Comparison of ENCODE assay signal across 1 cellular context in the genomic region with DNA sequence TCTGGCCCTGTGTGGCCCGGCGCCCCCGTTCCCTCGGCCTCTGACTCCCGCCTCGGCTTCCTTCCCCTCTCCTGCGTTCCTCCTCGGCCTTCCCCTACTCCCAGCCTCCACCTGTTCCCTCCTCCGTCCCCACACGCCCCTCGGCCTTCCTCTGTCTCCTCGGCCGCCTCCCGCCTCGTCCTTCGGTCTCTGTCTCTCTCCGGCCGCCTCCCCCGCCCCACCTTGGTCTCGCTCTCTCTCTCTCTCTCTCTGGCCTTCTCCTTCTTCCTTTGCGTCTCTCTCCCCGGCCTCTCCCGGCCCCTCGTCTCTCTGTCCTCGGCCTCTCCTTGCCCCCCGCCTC.
TF ChIP-seq lines count a peak whose summit lies in the region.

No MANE protein-coding gene starts in this region.

TF ChIP-seq in HEK293, 187 proteins besides CTCF, POLR2A, EP300 and RAD21 (continued from another document and continues in another):
- TF ChIP-seq, protein P1, sequence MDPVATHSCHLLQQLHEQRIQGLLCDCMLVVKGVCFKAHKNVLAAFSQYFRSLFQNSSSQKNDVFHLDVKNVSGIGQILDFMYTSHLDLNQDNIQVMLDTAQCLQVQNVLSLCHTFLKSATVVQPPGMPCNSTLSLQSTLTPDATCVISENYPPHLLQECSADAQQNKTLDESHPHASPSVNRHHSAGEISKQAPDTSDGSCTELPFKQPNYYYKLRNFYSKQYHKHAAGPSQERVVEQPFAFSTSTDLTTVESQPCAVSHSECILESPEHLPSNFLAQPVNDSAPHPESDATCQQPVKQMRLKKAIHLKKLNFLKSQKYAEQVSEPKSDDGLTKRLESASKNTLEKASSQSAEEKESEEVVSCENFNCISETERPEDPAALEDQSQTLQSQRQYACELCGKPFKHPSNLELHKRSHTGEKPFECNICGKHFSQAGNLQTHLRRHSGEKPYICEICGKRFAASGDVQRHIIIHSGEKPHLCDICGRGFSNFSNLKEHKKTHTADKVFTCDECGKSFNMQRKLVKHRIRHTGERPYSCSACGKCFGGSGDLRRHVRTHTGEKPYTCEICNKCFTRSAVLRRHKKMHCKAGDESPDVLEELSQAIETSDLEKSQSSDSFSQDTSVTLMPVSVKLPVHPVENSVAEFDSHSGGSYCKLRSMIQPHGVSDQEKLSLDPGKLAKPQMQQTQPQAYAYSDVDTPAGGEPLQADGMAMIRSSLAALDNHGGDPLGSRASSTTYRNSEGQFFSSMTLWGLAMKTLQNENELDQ (tag by site-specific recombination; IDR thresholded peaks at IDR 0.05; ENCODE audit: low read depth), result no peak
- no peak for TF ChIP-seq ZNF677 (tag by site-specific recombination; IDR thresholded peaks at IDR 0.05)
- 0 out of 2 replicates have a peak, but pooled peaks have one; percentile 75 for TF ChIP-seq ZNF175 (tag by site-specific recombination; IDR thresholded peaks at IDR 0.05)
- TF ChIP-seq YY1 (tag by site-specific recombination; IDR thresholded peaks at IDR 0.05), result no peak
- peak; percentile 56 for TF ChIP-seq ZBTB17 (tag by site-specific recombination; IDR thresholded peaks at IDR 0.05)
- TF ChIP-seq, protein P2, sequence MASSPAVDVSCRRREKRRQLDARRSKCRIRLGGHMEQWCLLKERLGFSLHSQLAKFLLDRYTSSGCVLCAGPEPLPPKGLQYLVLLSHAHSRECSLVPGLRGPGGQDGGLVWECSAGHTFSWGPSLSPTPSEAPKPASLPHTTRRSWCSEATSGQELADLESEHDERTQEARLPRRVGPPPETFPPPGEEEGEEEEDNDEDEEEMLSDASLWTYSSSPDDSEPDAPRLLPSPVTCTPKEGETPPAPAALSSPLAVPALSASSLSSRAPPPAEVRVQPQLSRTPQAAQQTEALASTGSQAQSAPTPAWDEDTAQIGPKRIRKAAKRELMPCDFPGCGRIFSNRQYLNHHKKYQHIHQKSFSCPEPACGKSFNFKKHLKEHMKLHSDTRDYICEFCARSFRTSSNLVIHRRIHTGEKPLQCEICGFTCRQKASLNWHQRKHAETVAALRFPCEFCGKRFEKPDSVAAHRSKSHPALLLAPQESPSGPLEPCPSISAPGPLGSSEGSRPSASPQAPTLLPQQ (tag by site-specific recombination; IDR thresholded peaks at IDR 0.05), result 0 out of 2 replicates have a peak, but pooled peaks have one; percentile 18
- TF ChIP-seq YY2 (tag by site-specific recombination; IDR thresholded peaks at IDR 0.05), result no peak
- TF ChIP-seq ZNF596 (tag by site-specific recombination; IDR thresholded peaks at IDR 0.05), result no peak
- peak; percentile 91; the same call in 1 of the 2 replicates for TF ChIP-seq ZNF202 (tag by site-specific recombination; IDR thresholded peaks at IDR 0.05; ENCODE audit: borderline replicate concordance)
- no peak for TF ChIP-seq ZNF707 (tag by site-specific recombination; IDR thresholded peaks at IDR 0.05)
- no peak for TF ChIP-seq TRIM28 (IDR thresholded peaks at IDR 0.05; ENCODE audit: borderline replicate concordance, low read length)
- no peak for TF ChIP-seq ZNF138 (tag by site-specific recombination; IDR thresholded peaks at IDR 0.05; ENCODE audit: borderline replicate concordance)
- TF ChIP-seq GFI1B (tag by site-specific recombination; IDR thresholded peaks at IDR 0.05), result no peak
- TF ChIP-seq ZNF433 (tag by site-specific recombination; IDR thresholded peaks at IDR 0.05; ENCODE audit: low read depth), result no peak
- TF ChIP-seq ZNF830 (tag by site-specific recombination; IDR thresholded peaks at IDR 0.05; ENCODE audit: low read depth), result no peak
- TF ChIP-seq, protein P3, sequence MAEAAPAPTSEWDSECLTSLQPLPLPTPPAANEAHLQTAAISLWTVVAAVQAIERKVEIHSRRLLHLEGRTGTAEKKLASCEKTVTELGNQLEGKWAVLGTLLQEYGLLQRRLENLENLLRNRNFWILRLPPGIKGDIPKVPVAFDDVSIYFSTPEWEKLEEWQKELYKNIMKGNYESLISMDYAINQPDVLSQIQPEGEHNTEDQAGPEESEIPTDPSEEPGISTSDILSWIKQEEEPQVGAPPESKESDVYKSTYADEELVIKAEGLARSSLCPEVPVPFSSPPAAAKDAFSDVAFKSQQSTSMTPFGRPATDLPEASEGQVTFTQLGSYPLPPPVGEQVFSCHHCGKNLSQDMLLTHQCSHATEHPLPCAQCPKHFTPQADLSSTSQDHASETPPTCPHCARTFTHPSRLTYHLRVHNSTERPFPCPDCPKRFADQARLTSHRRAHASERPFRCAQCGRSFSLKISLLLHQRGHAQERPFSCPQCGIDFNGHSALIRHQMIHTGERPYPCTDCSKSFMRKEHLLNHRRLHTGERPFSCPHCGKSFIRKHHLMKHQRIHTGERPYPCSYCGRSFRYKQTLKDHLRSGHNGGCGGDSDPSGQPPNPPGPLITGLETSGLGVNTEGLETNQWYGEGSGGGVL (tag by site-specific recombination; IDR thresholded peaks at IDR 0.05), result peak; percentile 89
- TF ChIP-seq ZNF214 (tag by site-specific recombination; IDR thresholded peaks at IDR 0.05; ENCODE audit: borderline replicate concordance), result no peak
- peak; percentile 78 for TF ChIP-seq SP2 (tag by site-specific recombination; IDR thresholded peaks at IDR 0.05)
- TF ChIP-seq SP7 (tag by site-specific recombination; IDR thresholded peaks at IDR 0.05), result no peak
- TF ChIP-seq, protein P4, sequence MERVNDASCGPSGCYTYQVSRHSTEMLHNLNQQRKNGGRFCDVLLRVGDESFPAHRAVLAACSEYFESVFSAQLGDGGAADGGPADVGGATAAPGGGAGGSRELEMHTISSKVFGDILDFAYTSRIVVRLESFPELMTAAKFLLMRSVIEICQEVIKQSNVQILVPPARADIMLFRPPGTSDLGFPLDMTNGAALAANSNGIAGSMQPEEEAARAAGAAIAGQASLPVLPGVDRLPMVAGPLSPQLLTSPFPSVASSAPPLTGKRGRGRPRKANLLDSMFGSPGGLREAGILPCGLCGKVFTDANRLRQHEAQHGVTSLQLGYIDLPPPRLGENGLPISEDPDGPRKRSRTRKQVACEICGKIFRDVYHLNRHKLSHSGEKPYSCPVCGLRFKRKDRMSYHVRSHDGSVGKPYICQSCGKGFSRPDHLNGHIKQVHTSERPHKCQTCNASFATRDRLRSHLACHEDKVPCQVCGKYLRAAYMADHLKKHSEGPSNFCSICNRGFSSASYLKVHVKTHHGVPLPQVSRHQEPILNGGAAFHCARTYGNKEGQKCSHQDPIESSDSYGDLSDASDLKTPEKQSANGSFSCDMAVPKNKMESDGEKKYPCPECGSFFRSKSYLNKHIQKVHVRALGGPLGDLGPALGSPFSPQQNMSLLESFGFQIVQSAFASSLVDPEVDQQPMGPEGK (tag by site-specific recombination; IDR thresholded peaks at IDR 0.05), result peak; percentile 67; the same call in 1 of the 2 replicates
- no peak for TF ChIP-seq ZNF157 (tag by site-specific recombination; IDR thresholded peaks at IDR 0.05)
- peak; percentile 78 for TF ChIP-seq BCL11B (tag by site-specific recombination; IDR thresholded peaks at IDR 0.05; ENCODE audit: low read depth)
- TF ChIP-seq HOXA7 (CRISPR knock-in tag; IDR thresholded peaks at IDR 0.05; ENCODE audit: borderline replicate concordance), result no peak
- TF ChIP-seq ZNF16 (tag by site-specific recombination; IDR thresholded peaks at IDR 0.05; ENCODE audit: low read depth), result no peak
- TF ChIP-seq ZBTB7A (tag by site-specific recombination; IDR thresholded peaks at IDR 0.05; ENCODE audit: low read depth), result peak; percentile 89
- no peak for TF ChIP-seq ZNF426 (tag by site-specific recombination; IDR thresholded peaks at IDR 0.05)
- TF ChIP-seq ZNF354C (tag by site-specific recombination; IDR thresholded peaks at IDR 0.05; ENCODE audit: borderline replicate concordance, low read depth), result no peak
- TF ChIP-seq ZNF211 (tag by site-specific recombination; IDR thresholded peaks at IDR 0.05; ENCODE audit: low read depth), result no peak
- no peak for TF ChIP-seq HOXC10 (CRISPR knock-in tag; IDR thresholded peaks at IDR 0.05)
- no peak for TF ChIP-seq ZNF19 (tag by site-specific recombination; IDR thresholded peaks at IDR 0.05; ENCODE audit: low read depth)
- TF ChIP-seq, protein P5, sequence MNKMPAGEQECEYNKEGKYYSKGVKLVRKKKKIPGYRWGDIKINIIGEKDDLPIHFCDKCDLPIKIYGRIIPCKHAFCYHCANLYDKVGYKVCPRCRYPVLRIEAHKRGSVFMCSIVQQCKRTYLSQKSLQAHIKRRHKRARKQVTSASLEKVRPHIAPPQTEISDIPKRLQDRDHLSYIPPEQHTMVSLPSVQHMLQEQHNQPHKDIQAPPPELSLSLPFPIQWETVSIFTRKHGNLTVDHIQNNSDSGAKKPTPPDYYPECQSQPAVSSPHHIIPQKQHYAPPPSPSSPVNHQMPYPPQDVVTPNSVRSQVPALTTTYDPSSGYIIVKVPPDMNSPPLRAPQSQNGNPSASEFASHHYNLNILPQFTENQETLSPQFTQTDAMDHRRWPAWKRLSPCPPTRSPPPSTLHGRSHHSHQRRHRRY (tag by site-specific recombination; IDR thresholded peaks at IDR 0.05), result peak; percentile 89; the same call in 1 of the 2 replicates
- TF ChIP-seq, protein P6, sequence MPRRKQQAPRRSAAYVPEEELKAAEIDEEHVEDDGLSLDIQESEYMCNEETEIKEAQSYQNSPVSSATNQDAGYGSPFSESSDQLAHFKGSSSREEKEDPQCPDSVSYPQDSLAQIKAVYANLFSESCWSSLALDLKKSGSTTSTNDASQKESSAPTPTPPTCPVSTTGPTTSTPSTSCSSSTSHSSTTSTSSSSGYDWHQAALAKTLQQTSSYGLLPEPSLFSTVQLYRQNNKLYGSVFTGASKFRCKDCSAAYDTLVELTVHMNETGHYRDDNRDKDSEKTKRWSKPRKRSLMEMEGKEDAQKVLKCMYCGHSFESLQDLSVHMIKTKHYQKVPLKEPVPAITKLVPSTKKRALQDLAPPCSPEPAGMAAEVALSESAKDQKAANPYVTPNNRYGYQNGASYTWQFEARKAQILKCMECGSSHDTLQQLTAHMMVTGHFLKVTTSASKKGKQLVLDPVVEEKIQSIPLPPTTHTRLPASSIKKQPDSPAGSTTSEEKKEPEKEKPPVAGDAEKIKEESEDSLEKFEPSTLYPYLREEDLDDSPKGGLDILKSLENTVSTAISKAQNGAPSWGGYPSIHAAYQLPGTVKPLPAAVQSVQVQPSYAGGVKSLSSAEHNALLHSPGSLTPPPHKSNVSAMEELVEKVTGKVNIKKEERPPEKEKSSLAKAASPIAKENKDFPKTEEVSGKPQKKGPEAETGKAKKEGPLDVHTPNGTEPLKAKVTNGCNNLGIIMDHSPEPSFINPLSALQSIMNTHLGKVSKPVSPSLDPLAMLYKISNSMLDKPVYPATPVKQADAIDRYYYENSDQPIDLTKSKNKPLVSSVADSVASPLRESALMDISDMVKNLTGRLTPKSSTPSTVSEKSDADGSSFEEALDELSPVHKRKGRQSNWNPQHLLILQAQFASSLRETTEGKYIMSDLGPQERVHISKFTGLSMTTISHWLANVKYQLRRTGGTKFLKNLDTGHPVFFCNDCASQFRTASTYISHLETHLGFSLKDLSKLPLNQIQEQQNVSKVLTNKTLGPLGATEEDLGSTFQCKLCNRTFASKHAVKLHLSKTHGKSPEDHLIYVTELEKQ (tag by site-specific recombination; IDR thresholded peaks at IDR 0.05; ENCODE audit: borderline replicate concordance), result 0 out of 2 replicates have a peak, but pooled peaks have one; percentile 23
- TF ChIP-seq GLI2 (tag by site-specific recombination; IDR thresholded peaks at IDR 0.05; ENCODE audit: borderline replicate concordance, low read depth), result no peak
- TF ChIP-seq, protein P7, sequence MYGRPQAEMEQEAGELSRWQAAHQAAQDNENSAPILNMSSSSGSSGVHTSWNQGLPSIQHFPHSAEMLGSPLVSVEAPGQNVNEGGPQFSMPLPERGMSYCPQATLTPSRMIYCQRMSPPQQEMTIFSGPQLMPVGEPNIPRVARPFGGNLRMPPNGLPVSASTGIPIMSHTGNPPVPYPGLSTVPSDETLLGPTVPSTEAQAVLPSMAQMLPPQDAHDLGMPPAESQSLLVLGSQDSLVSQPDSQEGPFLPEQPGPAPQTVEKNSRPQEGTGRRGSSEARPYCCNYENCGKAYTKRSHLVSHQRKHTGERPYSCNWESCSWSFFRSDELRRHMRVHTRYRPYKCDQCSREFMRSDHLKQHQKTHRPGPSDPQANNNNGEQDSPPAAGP (tag by site-specific recombination; IDR thresholded peaks at IDR 0.05), result peak; percentile 11; the same call in 1 of the 2 replicates
- TF ChIP-seq ZBTB8A (tag by site-specific recombination; IDR thresholded peaks at IDR 0.05), result peak; percentile 92
- TF ChIP-seq ZNF184 (tag by site-specific recombination; IDR thresholded peaks at IDR 0.05), result no peak
- TF ChIP-seq, protein P8, sequence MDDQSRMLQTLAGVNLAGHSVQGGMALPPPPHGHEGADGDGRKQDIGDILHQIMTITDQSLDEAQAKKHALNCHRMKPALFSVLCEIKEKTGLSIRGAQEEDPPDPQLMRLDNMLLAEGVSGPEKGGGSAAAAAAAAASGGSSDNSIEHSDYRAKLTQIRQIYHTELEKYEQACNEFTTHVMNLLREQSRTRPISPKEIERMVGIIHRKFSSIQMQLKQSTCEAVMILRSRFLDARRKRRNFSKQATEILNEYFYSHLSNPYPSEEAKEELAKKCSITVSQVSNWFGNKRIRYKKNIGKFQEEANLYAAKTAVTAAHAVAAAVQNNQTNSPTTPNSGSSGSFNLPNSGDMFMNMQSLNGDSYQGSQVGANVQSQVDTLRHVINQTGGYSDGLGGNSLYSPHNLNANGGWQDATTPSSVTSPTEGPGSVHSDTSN (CRISPR knock-in tag; IDR thresholded peaks at IDR 0.05), result no peak
- TF ChIP-seq ZNF473 (tag by site-specific recombination; IDR thresholded peaks at IDR 0.05), result no peak
- no peak for TF ChIP-seq ZNF571 (tag by site-specific recombination; IDR thresholded peaks at IDR 0.05)
- no peak for TF ChIP-seq ZNF302 (tag by site-specific recombination; IDR thresholded peaks at IDR 0.05; ENCODE audit: low read depth)
- TF ChIP-seq IKZF3 (tag by site-specific recombination; IDR thresholded peaks at IDR 0.05), result no peak
- TF ChIP-seq ZNF350 (tag by site-specific recombination; IDR thresholded peaks at IDR 0.05), result no peak
- TF ChIP-seq ZNF140 (tag by site-specific recombination; IDR thresholded peaks at IDR 0.05), result no peak
- no peak for TF ChIP-seq ZNF266 (tag by site-specific recombination; IDR thresholded peaks at IDR 0.05; ENCODE audit: low read depth)
- TF ChIP-seq, protein P9, sequence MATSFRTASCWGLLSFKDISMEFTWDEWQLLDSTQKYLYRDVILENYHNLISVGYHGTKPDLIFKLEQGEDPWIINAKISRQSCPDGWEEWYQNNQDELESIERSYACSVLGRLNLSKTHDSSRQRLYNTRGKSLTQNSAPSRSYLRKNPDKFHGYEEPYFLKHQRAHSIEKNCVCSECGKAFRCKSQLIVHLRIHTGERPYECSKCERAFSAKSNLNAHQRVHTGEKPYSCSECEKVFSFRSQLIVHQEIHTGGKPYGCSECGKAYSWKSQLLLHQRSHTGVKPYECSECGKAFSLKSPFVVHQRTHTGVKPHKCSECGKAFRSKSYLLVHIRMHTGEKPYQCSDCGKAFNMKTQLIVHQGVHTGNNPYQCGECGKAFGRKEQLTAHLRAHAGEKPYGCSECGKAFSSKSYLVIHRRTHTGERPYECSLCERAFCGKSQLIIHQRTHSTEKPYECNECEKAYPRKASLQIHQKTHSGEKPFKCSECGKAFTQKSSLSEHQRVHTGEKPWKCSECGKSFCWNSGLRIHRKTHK (tag by site-specific recombination; IDR thresholded peaks at IDR 0.05), result no peak
- TF ChIP-seq ZNF529 (tag by site-specific recombination; IDR thresholded peaks at IDR 0.05; ENCODE audit: insufficient replicate concordance), result no peak
- peak; percentile 16; the same call in 1 of the 2 replicates for TF ChIP-seq ZNF777 (tag by site-specific recombination; IDR thresholded peaks at IDR 0.05; ENCODE audit: borderline replicate concordance)
- no peak for TF ChIP-seq ZNF133 (tag by site-specific recombination; IDR thresholded peaks at IDR 0.05)
- 0 out of 2 replicates have a peak, but pooled peaks have one; percentile 9 for TF ChIP-seq ZNF423 (tag by site-specific recombination; IDR thresholded peaks at IDR 0.05)
- TF ChIP-seq ZNF76 (tag by site-specific recombination; IDR thresholded peaks at IDR 0.05; ENCODE audit: borderline replicate concordance, low read depth), result peak; percentile 65; the same call in 1 of the 2 replicates
